Comparison of ENCODE assay signal across 16 cellular contexts in the genomic region with DNA sequence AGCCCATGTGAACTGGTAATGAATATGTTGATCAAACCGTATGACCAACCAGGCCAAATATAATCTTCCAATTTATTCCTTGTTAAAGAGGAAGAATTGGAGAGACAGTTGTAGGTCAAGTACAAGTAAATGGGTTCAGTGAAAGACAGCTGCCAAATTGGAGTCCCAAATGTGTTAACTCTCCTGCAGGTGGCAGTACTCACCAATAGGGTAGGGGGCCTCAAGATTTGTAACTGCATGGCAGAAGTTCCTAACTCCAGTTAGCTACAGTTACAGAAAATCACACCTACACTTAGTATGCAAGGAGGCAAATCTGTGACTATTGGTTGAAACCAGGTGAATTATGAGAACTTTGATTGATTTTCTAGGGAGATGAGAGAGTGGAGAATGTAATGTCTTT.
A peak's percentile ranks its signal among the peaks of the same experiment; 100 is the strongest.
DNase-seq lines count a peak whose midpoint lies in the region; ATAC-seq and TF ChIP-seq lines count a peak whose summit lies in the region.
"Had no signal": no experiment of that assay in that cellular context is flagged by ENCODE, and none has a peak within 500 bp of the region (broad histone marks: within the 10 kb centered on the region; RNA-seq: fewer than 3 reads in every experiment).

No MANE protein-coding gene starts in this region.

- no peaks in the 10 kb centered on the region for H3F3A ChIP-seq in PC-3 (ENCODE audit: low read length, unreplicated experiment)

- H3K36me3 ChIP-seq in HAP-1 (replicated peaks): no peaks in the 10 kb centered on the region
- no peaks in the 10 kb centered on the region for H3K36me3 ChIP-seq in PC-3 (ENCODE audit: low read depth, low read length)
- no peaks in the 10 kb centered on the region for H3K36me3 ChIP-seq in kidney epithelial cell (ENCODE audit: control insufficient read depth, insufficient read depth, low read length)
- H3K36me3 ChIP-seq: thoracic aorta had no signal

- no peaks in the 10 kb centered on the region for H3K9me2 ChIP-seq in PC-3 (replicated peaks; ENCODE audit: low read length)

- H3K27me3 ChIP-seq in HAP-1 (ENCODE audit: low read depth) (no peaks in the 10 kb centered on the region), PC-3 (ENCODE audit: low read length) (no peaks in the 10 kb centered on the region), kidney epithelial cell (ENCODE audit: control insufficient read depth, insufficient read depth, low read length) (no peaks in the 10 kb centered on the region)

- CTCF ChIA-PET in PC-3 (lab: Charles Lee): interaction anchor here (0.6 kb wide), 1 partner anchor 263 kb away, joined by 3 read pairs; no protein-coding TSS in a partner anchor

- H3K36me3 Mint-ChIP-seq in activated T-cell treated with anti-CD3 and anti-CD28 coated beads, Interleukin-2, amount 50 U/mL, for 4 hours (ENCODE audit: insufficient read depth): no peaks in the 10 kb centered on the region
- H3K36me3 Mint-ChIP-seq: activated naive CD4-positive, alpha-beta T cell treated with anti-CD3 and anti-CD28 coated beads, Interleukin-2, amount 50 U/mL, for 24 hours; natural killer cell treated with Interleukin-12 subunit alpha and Interleukin-12 subunit beta and Interleukin-15 and Interleukin-18, amount 100 ng/mL, for 72 hours had no signal

- H3K9ac ChIP-seq in PC-3 (ENCODE audit: low read length): no peak overlapping the region

- no peaks in the 10 kb centered on the region for H4K20me1 ChIP-seq in PC-3 (ENCODE audit: low read length)

- DNase-seq in GM10266 (ENCODE audit: extremely low spot score): no peak
- peak; percentile 33 to 39 for DNase-seq in HAP-1 (ENCODE audit: low spot score in 2 of 2)
- peak; percentile 29 for DNase-seq in PC-3
- DNase-seq in kidney epithelial cell (ENCODE audit: low read depth): no peak
- DNase-seq in activated CD4-positive, CD25-positive, alpha-beta regulatory T cell treated with anti-CD3 and anti-CD28 coated beads, Interleukin-2, amount 50 U/mL, for 72 hours: no peak
- DNase-seq in activated T-cell treated with anti-CD3 and anti-CD28 coated beads, Interleukin-2, amount 50 U/mL, for 4 hours: no peak
- DNase-seq: activated CD4-positive, alpha-beta memory T cell treated with anti-CD3 and anti-CD28 coated beads, Interleukin-2, amount 10 ng/mL, durations not matched to agents 7 days and 5 days; left cardiac atrium; NCI-H1048; NCI-H510A had no signal

- H3K4me3 ChIP-seq in HAP-1: no peak overlapping the region
- no peak overlapping the region for H3K4me3 ChIP-seq in PC-3 (ENCODE audit: low read length)
- no peak overlapping the region for H3K4me3 ChIP-seq in kidney epithelial cell (ENCODE audit: low read depth, low read length)
- H3K4me3 ChIP-seq: coronary artery, thoracic aorta had no signal

- ATAC-seq in PC-3 (no peak; the same call in 1 of the 2 replicates), HG02938 (IDR thresholded peaks at IDR 0.05; ENCODE audit: unreplicated experiment) (no peak)
- no peak for ATAC-seq in activated T-cell treated with anti-CD3 and anti-CD28 coated beads, Interleukin-2, amount 50 U/mL, for 4 hours
- ATAC-seq: left cardiac atrium; natural killer cell treated with Interleukin-12 subunit alpha and Interleukin-12 subunit beta and Interleukin-15 and Interleukin-18, amount 100 ng/mL, for 72 hours had no signal

- peaks cover 4% of the 10 kb centered on the region for H3K9me3 Mint-ChIP-seq in activated T-cell treated with anti-CD3 and anti-CD28 coated beads, Interleukin-2, amount 50 U/mL, for 4 hours
- H3K9me3 Mint-ChIP-seq: activated CD4-positive, alpha-beta memory T cell treated with anti-CD3 and anti-CD28 coated beads, Interleukin-2, amount 10 ng/mL, durations not matched to agents 7 days and 5 days; activated naive CD4-positive, alpha-beta T cell treated with anti-CD3 and anti-CD28 coated beads, Interleukin-2, amount 50 U/mL, for 24 hours; T-helper 1 cell treated with Interleukin-12 subunit alpha and Interleukin-12 subunit beta and Interleukin-4 antibody, amounts not matched to agents 30 μg/mL and 1 μg/mL, for 36 hours had no signal

- intact Hi-C loops in PC-3 (cut with micrococcal nuclease): no loop called here

- H3K27me3 Mint-ChIP-seq in activated T-cell treated with anti-CD3 and anti-CD28 coated beads, Interleukin-2, amount 50 U/mL, for 4 hours (ENCODE audit: low read depth): no peaks in the 10 kb centered on the region
- H3K27me3 Mint-ChIP-seq: activated CD4-positive, alpha-beta memory T cell treated with anti-CD3 and anti-CD28 coated beads, Interleukin-2, amount 10 ng/mL, durations not matched to agents 7 days and 5 days; activated naive CD4-positive, alpha-beta T cell treated with anti-CD3 and anti-CD28 coated beads, Interleukin-2, amount 50 U/mL, for 24 hours; natural killer cell treated with Interleukin-12 subunit alpha and Interleukin-12 subunit beta and Interleukin-15 and Interleukin-18, amount 100 ng/mL, for 72 hours had no signal

- TF ChIP-seq CTCF in GM10266 (IDR thresholded peaks at IDR 0.05; ENCODE audit: control insufficient read depth, insufficient read depth, low read depth, missing control alignments) (peak; percentile 16), PC-3 (conservative IDR thresholded peaks at IDR 0.05; ENCODE audit: low read depth, low read length) (peak; percentile 56), kidney epithelial cell (IDR thresholded peaks at IDR 0.05; ENCODE audit: insufficient read depth, low read length, poor library complexity, severe bottlenecking) (peak; percentile 17)

- H3K4me3 Mint-ChIP-seq in activated T-cell treated with anti-CD3 and anti-CD28 coated beads, Interleukin-2, amount 50 U/mL, for 4 hours: no peak overlapping the region
- H3K4me3 Mint-ChIP-seq: activated CD4-positive, alpha-beta memory T cell treated with anti-CD3 and anti-CD28 coated beads, Interleukin-2, amount 10 ng/mL, durations not matched to agents 7 days and 5 days; activated naive CD4-positive, alpha-beta T cell treated with anti-CD3 and anti-CD28 coated beads, Interleukin-2, amount 50 U/mL, for 24 hours; natural killer cell treated with Interleukin-12 subunit alpha and Interleukin-12 subunit beta and Interleukin-15 and Interleukin-18, amount 100 ng/mL, for 72 hours; T-helper 1 cell treated with Interleukin-12 subunit alpha and Interleukin-12 subunit beta and Interleukin-4 antibody, amounts not matched to agents 30 μg/mL and 1 μg/mL, for 36 hours had no signal

- H3K27ac ChIP-seq in PC-3 (ENCODE audit: low read length): no peak overlapping the region
- H3K27ac ChIP-seq: coronary artery, thoracic aorta had no signal

- H3K4me2 ChIP-seq in PC-3 (ENCODE audit: low read length): no peak overlapping the region

- H3K79me2 ChIP-seq in PC-3 (ENCODE audit: low read length): no peaks in the 10 kb centered on the region

- no peaks in the 10 kb centered on the region for H3K4me1 ChIP-seq in HAP-1
- H3K4me1 ChIP-seq in PC-3 (ENCODE audit: insufficient read depth, low read length): no peaks in the 10 kb centered on the region

- H3K9me3 ChIP-seq in HAP-1 (no peaks in the 10 kb centered on the region), PC-3 (ENCODE audit: low read length) (no peaks in the 10 kb centered on the region)
- H3K9me3 ChIP-seq: thoracic aorta had no signal

- H3K4me1 Mint-ChIP-seq in activated T-cell treated with anti-CD3 and anti-CD28 coated beads, Interleukin-2, amount 50 U/mL, for 4 hours (ENCODE audit: low read depth): no peaks in the 10 kb centered on the region
- H3K4me1 Mint-ChIP-seq: activated CD4-positive, alpha-beta memory T cell treated with anti-CD3 and anti-CD28 coated beads, Interleukin-2, amount 10 ng/mL, durations not matched to agents 7 days and 5 days; activated naive CD4-positive, alpha-beta T cell treated with anti-CD3 and anti-CD28 coated beads, Interleukin-2, amount 50 U/mL, for 24 hours had no signal

- no TSS peak for BruUV-seq in PC-3 (replicated peaks; lab: Mats Ljungman, UMichigan)

- no peak overlapping the region for H2AFZ ChIP-seq in PC-3 (ENCODE audit: low read length)

- POLR2A ChIA-PET in PC-3 (lab: Charles Lee; ENCODE audit: unreplicated experiment): no interaction called here

- in situ Hi-C loops in HAP-1 (cut with MboI; ENCODE audit: low sequenced_read_pairs): no loop called here

Comparison
In these comparisons a context has a peak if more than half of its experiments do, and no peak if none do; other contexts are left out.
1. DNase-seq: peak in HAP-1 (2 of 2) and PC-3 (single experiment); none in GM10266 (single experiment), kidney epithelial cell (single experiment), activated CD4-positive, CD25-positive, alpha-beta regulatory T cell treated with anti-CD3 and anti-CD28 coated beads, Interleukin-2, amount 50 U/mL, for 72 hours (single experiment) and activated T-cell treated with anti-CD3 and anti-CD28 coated beads, Interleukin-2, amount 50 U/mL, for 4 hours (single experiment).
2. Peak in every context shown above with its lines, with median percentiles within 50 percentile points of each other: CTCF ChIP-seq.